In the genomic region with DNA sequence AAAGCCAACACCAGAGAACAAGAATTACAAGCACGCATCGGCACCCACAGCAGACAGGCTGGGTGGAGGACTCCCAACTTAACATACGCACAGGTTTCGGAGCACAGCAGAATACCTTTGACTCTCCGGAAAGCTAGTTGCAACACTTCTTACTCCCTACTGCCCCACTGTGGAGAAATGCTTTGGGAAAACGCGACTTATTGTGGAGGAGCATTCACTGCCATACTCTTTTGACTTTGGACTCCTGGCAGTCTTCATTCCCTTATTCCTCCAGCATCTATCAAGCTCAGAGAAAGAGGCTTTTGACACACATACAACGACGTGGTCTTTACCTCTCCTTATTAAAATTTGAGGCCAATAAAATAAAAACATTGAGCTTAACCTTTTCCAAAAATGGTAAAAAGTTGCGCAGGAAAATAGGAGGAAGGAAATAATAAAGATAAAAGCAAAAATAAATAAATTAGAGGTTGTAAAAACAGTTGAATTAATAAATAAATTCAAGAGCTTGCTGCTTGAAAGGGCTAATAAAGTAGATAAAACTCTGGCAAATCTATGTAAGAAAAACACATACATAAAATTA, we compare ENCODE assay signal across 8 cellular contexts. TPM values are rescaled to one million over a fixed set of nuclear protein-coding genes. Genes with fewer than 3 reads are reported as not detected.
DNase-seq lines count a peak whose midpoint lies in the region; ATAC-seq and TF ChIP-seq lines count a peak whose summit lies in the region.

No MANE protein-coding gene starts in this region.

- H3K27me3 ChIP-seq in CD4-positive, alpha-beta memory T cell (ENCODE audit: insufficient read depth, low read length): no peaks in the 10 kb centered on the region
- no peaks in the 10 kb centered on the region for H3K27me3 ChIP-seq in GM23338 (ENCODE audit: insufficient read depth)

- H3K27ac ChIP-seq in CD4-positive, alpha-beta memory T cell (ENCODE audit: low read depth, low read length): no peak overlapping the region
- no peak overlapping the region for H3K27ac ChIP-seq in GM23338 (ENCODE audit: low read depth)

- ATAC-seq in GM23338 (peak; percentile 94), T-cell (replicated peaks in 1 of 4) (peak in 2 of 4 experiments; percentile 41 to 64), HG02870 (IDR thresholded peaks at IDR 0.05; ENCODE audit: unreplicated experiment) (no peak)

- no peaks in the 10 kb centered on the region for H4K20me1 ChIP-seq in GM23338 (replicated peaks; ENCODE audit: insufficient read depth)

- H3K9me3 Mint-ChIP-seq in CD4-positive, alpha-beta memory T cell: peaks cover 0 to 4% (median 0%) of the 10 kb centered on the region in 8 donors
- H3K9me3 Mint-ChIP-seq in GM23338 (no peaks in the 10 kb centered on the region; the same call in 2 of the 3 replicates), T-cell (no peaks in the 10 kb centered on the region), type B pancreatic cell (no peaks in the 10 kb centered on the region)

- peak overlapping the region; percentile 77 for H3K4me2 ChIP-seq in GM23338

- H3K4me3 Mint-ChIP-seq in CD4-positive, alpha-beta memory T cell: peak overlapping the region in 5 of 8 donors; percentile 4 to 47 (median 15)
- peak overlapping the region; percentile 60; the same call in 2 of the 3 replicates for H3K4me3 Mint-ChIP-seq in GM23338
- H3K4me3 Mint-ChIP-seq in T-cell: peak overlapping the region in 1 of 3 donors; percentile 58
- H3K4me3 Mint-ChIP-seq in type B pancreatic cell: peak overlapping the region; percentile 79

- H3K79me2 ChIP-seq in GM23338 (replicated peaks; ENCODE audit: insufficient read depth): no peaks in the 10 kb centered on the region

- H3K4me3 ChIP-seq in CD4-positive, alpha-beta memory T cell (ENCODE audit: low read length in 2 of 2): no peak overlapping the region
- H3K4me3 ChIP-seq in GM23338: peak overlapping the region; percentile 50

- intact Hi-C loops in CD4-positive, alpha-beta memory T cell (cut with micrococcal nuclease): loop anchor here (1.0 kb wide), 1 partner anchor 235 kb away; no protein-coding TSS in a partner anchor

- no peaks in the 10 kb centered on the region for H3K36me3 ChIP-seq in CD4-positive, alpha-beta memory T cell (ENCODE audit: insufficient read depth, low read length)
- no peaks in the 10 kb centered on the region for H3K36me3 ChIP-seq in GM23338 (ENCODE audit: insufficient read depth)

- DNase-seq in CD4-positive, alpha-beta memory T cell: peak in 2 of 5 donors; percentile 10 to 18
- DNase-seq in GM23338 (ENCODE audit: low spot score) (peak; percentile 87), T-cell (peak in 21 of 34 experiments; percentile 1 to 27 (median 7)), ecto neural progenitor cell (ENCODE audit: low spot score) (peak; percentile 57), lung microvascular endothelial cell (ENCODE audit: low read depth in 2 of 2) (peak; percentile 27 to 42), type B pancreatic cell (ENCODE audit: extremely low spot score, unreplicated experiment) (no peak), GOT3 (lab: John Stamatoyannopoulos, UW) (no peak)

- no peaks in the 10 kb centered on the region for H3F3A ChIP-seq in GM23338 (replicated peaks; ENCODE audit: low read depth)

- H3K27me3 Mint-ChIP-seq in CD4-positive, alpha-beta memory T cell: peaks cover 0 to 3% of the 10 kb centered on the region in 2 donors
- H3K27me3 Mint-ChIP-seq in GM23338 (ENCODE audit: insufficient read depth, low read depth, poor library complexity) (peaks cover 6% of the 10 kb centered on the region), T-cell (peaks cover 0 to 14% of the 10 kb centered on the region in 2 donors), type B pancreatic cell (peaks cover 3% of the 10 kb centered on the region)

- H3K9me2 ChIP-seq in GM23338 (ENCODE audit: insufficient read depth): no peaks in the 10 kb centered on the region

- no peaks in the 10 kb centered on the region for H3K9me3 ChIP-seq in CD4-positive, alpha-beta memory T cell (ENCODE audit: control insufficient read depth in 1 of 2, low read length in 2 of 2)

- TF ChIP-seq CTCF in GM23338 (conservative IDR thresholded peaks at IDR 0.05; ENCODE audit: low read depth in 2 of 2) (peak; percentile 53 to 71), type B pancreatic cell (conservative IDR thresholded peaks at IDR 0.05) (peak; percentile 82)

- H3K27ac Mint-ChIP-seq in CD4-positive, alpha-beta memory T cell: no peak overlapping the region
- H3K27ac Mint-ChIP-seq in GM23338: no peak overlapping the region
- no peak overlapping the region for H3K27ac Mint-ChIP-seq in T-cell
- H3K27ac Mint-ChIP-seq in type B pancreatic cell: peak overlapping the region; percentile 80

- POLR2A ChIA-PET in CD4-positive, alpha-beta memory T cell (lab: Charles Lee; ENCODE audit: partially characterized antibody): no interaction called here
- POLR2A ChIA-PET in T-cell (lab: Charles Lee): no interaction called here

- CTCF ChIA-PET in CD4-positive, alpha-beta memory T cell (lab: Charles Lee; ENCODE audit: partially characterized antibody): interaction anchor here (1.2 to 2.2 kb wide), 2 partner anchors 194 to 234 kb away, joined by 3 to 11 read pairs; no protein-coding TSS in a partner anchor
- CTCF ChIA-PET in T-cell (lab: Charles Lee): interaction anchor here (0.5 to 1.6 kb wide), 9 partner anchors 12 to 1722 kb away, joined by 3 to 7 read pairs (median 4); no protein-coding TSS in a partner anchor

- peaks cover 0 to 8% (median 1%) of the 10 kb centered on the region in 4 donors for H3K4me1 Mint-ChIP-seq in CD4-positive, alpha-beta memory T cell
- H3K4me1 Mint-ChIP-seq in GM23338 (peaks cover 6% of the 10 kb centered on the region; the same call in 2 of the 3 replicates), T-cell (peaks cover 3 to 16% (median 7%) of the 10 kb centered on the region in 3 donors), type B pancreatic cell (ENCODE audit: unreplicated experiment) (peaks cover 9% of the 10 kb centered on the region)

- H3K36me3 Mint-ChIP-seq in CD4-positive, alpha-beta memory T cell: no peaks in the 10 kb centered on the region
- no peaks in the 10 kb centered on the region for H3K36me3 Mint-ChIP-seq in GM23338 (ENCODE audit: low read depth)
- H3K36me3 Mint-ChIP-seq in T-cell: no peaks in the 10 kb centered on the region
- no peaks in the 10 kb centered on the region for H3K36me3 Mint-ChIP-seq in type B pancreatic cell

- H3K4me1 ChIP-seq in CD4-positive, alpha-beta memory T cell (ENCODE audit: insufficient read depth, low read length): no peaks in the 10 kb centered on the region
- H3K4me1 ChIP-seq in GM23338 (ENCODE audit: insufficient read depth): no peaks in the 10 kb centered on the region

- peak overlapping the region; percentile 96 for H2AFZ ChIP-seq in GM23338

TF ChIP-seq in GM23338, 12 proteins besides CTCF, POLR2A, EP300 and RAD21 (continues in another document):
- TF ChIP-seq, protein P1, sequence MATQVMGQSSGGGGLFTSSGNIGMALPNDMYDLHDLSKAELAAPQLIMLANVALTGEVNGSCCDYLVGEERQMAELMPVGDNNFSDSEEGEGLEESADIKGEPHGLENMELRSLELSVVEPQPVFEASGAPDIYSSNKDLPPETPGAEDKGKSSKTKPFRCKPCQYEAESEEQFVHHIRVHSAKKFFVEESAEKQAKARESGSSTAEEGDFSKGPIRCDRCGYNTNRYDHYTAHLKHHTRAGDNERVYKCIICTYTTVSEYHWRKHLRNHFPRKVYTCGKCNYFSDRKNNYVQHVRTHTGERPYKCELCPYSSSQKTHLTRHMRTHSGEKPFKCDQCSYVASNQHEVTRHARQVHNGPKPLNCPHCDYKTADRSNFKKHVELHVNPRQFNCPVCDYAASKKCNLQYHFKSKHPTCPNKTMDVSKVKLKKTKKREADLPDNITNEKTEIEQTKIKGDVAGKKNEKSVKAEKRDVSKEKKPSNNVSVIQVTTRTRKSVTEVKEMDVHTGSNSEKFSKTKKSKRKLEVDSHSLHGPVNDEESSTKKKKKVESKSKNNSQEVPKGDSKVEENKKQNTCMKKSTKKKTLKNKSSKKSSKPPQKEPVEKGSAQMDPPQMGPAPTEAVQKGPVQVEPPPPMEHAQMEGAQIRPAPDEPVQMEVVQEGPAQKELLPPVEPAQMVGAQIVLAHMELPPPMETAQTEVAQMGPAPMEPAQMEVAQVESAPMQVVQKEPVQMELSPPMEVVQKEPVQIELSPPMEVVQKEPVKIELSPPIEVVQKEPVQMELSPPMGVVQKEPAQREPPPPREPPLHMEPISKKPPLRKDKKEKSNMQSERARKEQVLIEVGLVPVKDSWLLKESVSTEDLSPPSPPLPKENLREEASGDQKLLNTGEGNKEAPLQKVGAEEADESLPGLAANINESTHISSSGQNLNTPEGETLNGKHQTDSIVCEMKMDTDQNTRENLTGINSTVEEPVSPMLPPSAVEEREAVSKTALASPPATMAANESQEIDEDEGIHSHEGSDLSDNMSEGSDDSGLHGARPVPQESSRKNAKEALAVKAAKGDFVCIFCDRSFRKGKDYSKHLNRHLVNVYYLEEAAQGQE (IDR thresholded peaks at IDR 0.05; ENCODE audit: unreplicated experiment): no peak
- TF ChIP-seq ZNF331 (CRISPR knock-in tag; IDR thresholded peaks at IDR 0.05; ENCODE audit: low read depth) (no peak), ZNF114 (CRISPR knock-in tag; IDR thresholded peaks at IDR 0.05) (no peak), EZH2 (IDR thresholded peaks at IDR 0.05; ENCODE audit: low read depth, unreplicated experiment) (no peak), EZH2phosphoT487 (IDR thresholded peaks at IDR 0.05; ENCODE audit: unreplicated experiment) (no peak)
- TF ChIP-seq, protein P2, sequence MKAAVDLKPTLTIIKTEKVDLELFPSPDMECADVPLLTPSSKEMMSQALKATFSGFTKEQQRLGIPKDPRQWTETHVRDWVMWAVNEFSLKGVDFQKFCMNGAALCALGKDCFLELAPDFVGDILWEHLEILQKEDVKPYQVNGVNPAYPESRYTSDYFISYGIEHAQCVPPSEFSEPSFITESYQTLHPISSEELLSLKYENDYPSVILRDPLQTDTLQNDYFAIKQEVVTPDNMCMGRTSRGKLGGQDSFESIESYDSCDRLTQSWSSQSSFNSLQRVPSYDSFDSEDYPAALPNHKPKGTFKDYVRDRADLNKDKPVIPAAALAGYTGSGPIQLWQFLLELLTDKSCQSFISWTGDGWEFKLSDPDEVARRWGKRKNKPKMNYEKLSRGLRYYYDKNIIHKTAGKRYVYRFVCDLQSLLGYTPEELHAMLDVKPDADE (IDR thresholded peaks at IDR 0.05): no peak

RNA-seq across cellular contexts. Expression of a gene that starts 41.4 kb away (rescaled TPM):
- under 1 TPM; 0.20 to 0.22 TPM for total RNA-seq in CD4-positive, alpha-beta memory T cell
- 1 to 10 TPM in 1 of 2 donors, not detected in 1; 2.4 TPM for polyA plus RNA-seq in CD4-positive, alpha-beta memory T cell
- 60.1 and 61.2 TPM in 2 replicates for total RNA-seq in GM23338 (2014; rRNA removed; shearing (Covaris generic))
- polyA plus RNA-seq in GM23338 (2016; fragmentation: Nextera tagmentation; extraction: Ambion mirVana): 34.3 and 36.8 TPM in 2 replicates
- total RNA-seq in T-cell (1 to 10 TPM in 3 of 5 donors, under 1 TPM in 2; 0.72 to 1.5 (median 1.1) TPM), lung microvascular endothelial cell (not detected in 2 replicates), type B pancreatic cell (ENCODE audit: low replicate concordance) (192 and 628 TPM in 2 replicates)

Comparison
In these comparisons a context has a peak if more than half of its experiments do, and no peak if none do; other contexts are left out.
1. DNase-seq: peak in GM23338 (single experiment), T-cell (21 of 34), ecto neural progenitor cell (single experiment) and lung microvascular endothelial cell (2 of 2); none in type B pancreatic cell (single experiment) and GOT3 (single experiment).
2. RNA of a gene that starts 41.4 kb away (total RNA-seq): 192 to 628 TPM in type B pancreatic cell and 60.1 to 61.2 TPM in GM23338; 0.72 to 1.5 TPM in T-cell, 0.20 to 0.22 TPM in CD4-positive, alpha-beta memory T cell and not detected in lung microvascular endothelial cell; every median in the first group is over 10 times any median in the second.